13 cellular contexts compared by ENCODE assay signal in genomic region chr16:29748760-29749149, GRCh38. TPM values are rescaled to one million over a fixed set of nuclear protein-coding genes. Genes with fewer than 3 reads are reported as not detected.
DNase-seq lines count a peak whose midpoint lies in the region; ATAC-seq and TF ChIP-seq lines count a peak whose summit lies in the region.
"Not testable (repeated sequence)": the region's sequence is repeated elsewhere in the genome, so short reads cannot be mapped to it uniquely, and the experiment has no call there.
"Had no signal": no experiment of that assay in that cellular context is flagged by ENCODE, and none has a peak within 500 bp of the region (broad histone marks: within the 10 kb centered on the region; RNA-seq: fewer than 3 reads in every experiment).

No MANE protein-coding gene starts in this region.

- CTCF ChIA-PET in Caco-2 (lab: Charles Lee) = not testable (repeated sequence)
- CTCF ChIA-PET in activated CD4-positive, alpha-beta T cell treated with anti-CD3 and anti-CD28 coated beads for 36 hours (lab: Charles Lee) = interaction anchor here (1.4 kb wide), 1 partner anchor 37 kb away, joined by 4 read pairs; no protein-coding TSS in a partner anchor
- CTCF ChIA-PET in activated CD8-positive, alpha-beta T cell treated with anti-CD3 and anti-CD28 coated beads for 36 hours (lab: Charles Lee) = interaction anchor here (1.1 to 2.3 kb wide), 2 partner anchors 26 to 41 kb away, joined by 3 to 7 read pairs; partner anchors contain the start of gene KIF22

- H3K4me1 Mint-ChIP-seq in CD14-positive monocyte (peaks cover 52% of the 10 kb centered on the region), memory B cell (peaks cover 18% of the 10 kb centered on the region)
- not testable (repeated sequence) for H3K4me1 Mint-ChIP-seq in Caco-2 (ENCODE audit: low read depth, unreplicated experiment); nephron progenitor cell
- H3K4me1 Mint-ChIP-seq in activated CD4-positive, alpha-beta T cell treated with anti-CD3 and anti-CD28 coated beads for 36 hours = peaks cover 38% of the 10 kb centered on the region
- peaks cover 31% of the 10 kb centered on the region for H3K4me1 Mint-ChIP-seq in activated CD8-positive, alpha-beta T cell treated with anti-CD3 and anti-CD28 coated beads for 36 hours (ENCODE audit: low read depth)

- not testable (repeated sequence) for BruUV-seq in Caco-2 (replicated peaks; lab: Mats Ljungman, UMichigan)

- H3K4me3 Mint-ChIP-seq in CD14-positive monocyte = peak overlapping the region in 1 of 2 donors; percentile 40
- not testable (repeated sequence) for H3K4me3 Mint-ChIP-seq in Caco-2 (ENCODE audit: unreplicated experiment); activated CD4-positive, alpha-beta T cell treated with anti-CD3 and anti-CD28 coated beads for 36 hours; activated CD8-positive, alpha-beta T cell treated with anti-CD3 and anti-CD28 coated beads for 36 hours; memory B cell; nephron progenitor cell

- H3K27ac Mint-ChIP-seq in CD14-positive monocyte (peak overlapping the region in 5 of 7 donors; percentile 48 to 86 (median 64)), Caco-2 (ENCODE audit: unreplicated experiment) (peak overlapping the region; percentile 48), memory B cell (peak overlapping the region; percentile 38), nephron progenitor cell (peak overlapping the region; percentile 40)
- not testable (repeated sequence) for H3K27ac Mint-ChIP-seq in activated CD4-positive, alpha-beta T cell treated with anti-CD3 and anti-CD28 coated beads for 36 hours; activated CD8-positive, alpha-beta T cell treated with anti-CD3 and anti-CD28 coated beads for 36 hours

- POLR2A ChIA-PET in Caco-2 (lab: Charles Lee) = not testable (repeated sequence)
- POLR2A ChIA-PET in activated CD4-positive, alpha-beta T cell treated with anti-CD3 and anti-CD28 coated beads for 36 hours (lab: Charles Lee) = interaction anchor here (0.6 kb wide), 1 partner anchor 897 kb away, joined by 3 read pairs; no protein-coding TSS in a partner anchor
- POLR2A ChIA-PET in activated CD8-positive, alpha-beta T cell treated with anti-CD3 and anti-CD28 coated beads for 36 hours (lab: Charles Lee) = interaction anchor here (0.8 kb wide), 1 partner anchor 41 kb away, joined by 4 read pairs; the partner anchor contains the start of gene KIF22

- H3K27ac ChIP-seq in effector memory CD4-positive, alpha-beta T cell (ENCODE audit: insufficient read depth, low read length, poor library complexity, severe bottlenecking) = peak overlapping the region; percentile 18

- not testable (repeated sequence) for H3K36me3 ChIP-seq in Caco-2 (ENCODE audit: control insufficient read depth, insufficient read depth, low read length)
- peaks cover 13% of the 10 kb centered on the region for H3K36me3 ChIP-seq in effector memory CD4-positive, alpha-beta T cell (ENCODE audit: control insufficient read depth, insufficient read depth, low read length)

- DNase-seq in CD14-positive monocyte (ENCODE audit: low spot score); Caco-2; effector memory CD4-positive, alpha-beta T cell; memory B cell (ENCODE audit: low spot score in 2 of 2); nephron progenitor cell: not testable (repeated sequence)
- peak; percentile 44 for DNase-seq in activated CD4-positive, alpha-beta T cell treated with anti-CD3 and anti-CD28 coated beads for 36 hours
- peak; percentile 47 for DNase-seq in activated CD8-positive, alpha-beta T cell treated with anti-CD3 and anti-CD28 coated beads for 36 hours

- not testable (repeated sequence) for ATAC-seq in activated CD4-positive, alpha-beta T cell treated with anti-CD3 and anti-CD28 coated beads for 36 hours; activated CD8-positive, alpha-beta T cell treated with anti-CD3 and anti-CD28 coated beads for 36 hours; memory B cell (ENCODE audit: low read depth)

- intact Hi-C loops in CD14-positive monocyte (cut with micrococcal nuclease) = loop anchor here in 1 of 2 donors (5.0 kb wide), 1 partner anchor 36 kb away; no protein-coding TSS in a partner anchor
- intact Hi-C loops in Caco-2 (cut with micrococcal nuclease; ENCODE audit: unreplicated experiment); activated CD8-positive, alpha-beta T cell treated with anti-CD3 and anti-CD28 coated beads for 36 hours (cut with micrococcal nuclease): not testable (repeated sequence)
- intact Hi-C loops in activated CD4-positive, alpha-beta T cell treated with anti-CD3 and anti-CD28 coated beads for 36 hours (cut with DNase I, micrococcal nuclease) = loop anchor here in 1 of 2 experiments (5.0 to 10.0 kb wide), 2 partner anchors 224 to 724 kb away; partner anchors contain the start of gene TAOK2

- not testable (repeated sequence) for H3K27me3 ChIP-seq in Caco-2 (replicated peaks; ENCODE audit: control insufficient read depth, insufficient read depth, low read length); effector memory CD4-positive, alpha-beta T cell (replicated peaks; ENCODE audit: control insufficient read depth, insufficient read depth, low read length, poor library complexity, severe bottlenecking)

- not testable (repeated sequence) for H3K4me1 ChIP-seq in Caco-2
- H3K4me1 ChIP-seq in effector memory CD4-positive, alpha-beta T cell (ENCODE audit: control insufficient read depth, insufficient read depth, low read length, poor library complexity, severe bottlenecking) = peaks cover 37% of the 10 kb centered on the region

- H3K27me3 Mint-ChIP-seq in CD14-positive monocyte (ENCODE audit: low read depth in 3 of 3); Caco-2 (ENCODE audit: insufficient read depth, unreplicated experiment); activated CD4-positive, alpha-beta T cell treated with anti-CD3 and anti-CD28 coated beads for 36 hours; activated CD8-positive, alpha-beta T cell treated with anti-CD3 and anti-CD28 coated beads for 36 hours; memory B cell: not testable (repeated sequence)
- peaks cover 20% of the 10 kb centered on the region for H3K27me3 Mint-ChIP-seq in nephron progenitor cell (ENCODE audit: low read depth, poor library complexity)

- not testable (repeated sequence) for H3K4me3 ChIP-seq in Caco-2 (ENCODE audit: low read depth, low read length); effector memory CD4-positive, alpha-beta T cell (ENCODE audit: insufficient read depth, low read depth, low read length, poor library complexity, severe bottlenecking)

- H3K36me3 Mint-ChIP-seq in CD14-positive monocyte (peaks cover 6 to 11% of the 10 kb centered on the region in 2 donors), memory B cell (peaks cover 11% of the 10 kb centered on the region)
- not testable (repeated sequence) for H3K36me3 Mint-ChIP-seq in Caco-2 (ENCODE audit: insufficient read depth, unreplicated experiment); activated CD8-positive, alpha-beta T cell treated with anti-CD3 and anti-CD28 coated beads for 36 hours (ENCODE audit: low read depth); nephron progenitor cell (ENCODE audit: low read depth)
- H3K36me3 Mint-ChIP-seq in activated CD4-positive, alpha-beta T cell treated with anti-CD3 and anti-CD28 coated beads for 36 hours (ENCODE audit: low read depth) = peaks cover 12% of the 10 kb centered on the region

- H3K9me3 Mint-ChIP-seq in CD14-positive monocyte; Caco-2 (ENCODE audit: unreplicated experiment); activated CD4-positive, alpha-beta T cell treated with anti-CD3 and anti-CD28 coated beads for 36 hours (ENCODE audit: low read depth); activated CD8-positive, alpha-beta T cell treated with anti-CD3 and anti-CD28 coated beads for 36 hours; memory B cell: not testable (repeated sequence)
- peaks cover 15% of the 10 kb centered on the region for H3K9me3 Mint-ChIP-seq in nephron progenitor cell

- TF ChIP-seq CTCF in CD14-positive monocyte (IDR thresholded peaks at IDR 0.05); Caco-2 (IDR thresholded peaks at IDR 0.05; ENCODE audit: insufficient read depth in 1 of 2, low read depth in 1 of 2, low read length in 1 of 2, severe bottlenecking in 1 of 2, unreplicated experiment in 1 of 2); activated CD8-positive, alpha-beta T cell treated with anti-CD3 and anti-CD28 coated beads for 36 hours (IDR thresholded peaks at IDR 0.05); nephron progenitor cell (IDR thresholded peaks at IDR 0.05): not testable (repeated sequence)

- not testable (repeated sequence) for H3K9me3 ChIP-seq in Caco-2; effector memory CD4-positive, alpha-beta T cell (ENCODE audit: control insufficient read depth, low read length)

RNA-seq across cellular contexts. Expression of gene C16orf54, which starts 3.0 kb away (rescaled TPM):
- 10 to 100 TPM; 29.2 to 32.0 TPM for polyA plus RNA-seq in CD14-positive monocyte
- total RNA-seq in Caco-2 (2022) = not detected in 2 replicates
- 10 to 100 TPM; 21.3 to 22.0 TPM for total RNA-seq in activated CD4-positive, alpha-beta T cell treated with anti-CD3 and anti-CD28 coated beads for 36 hours
- 10 to 100 TPM; 22.2 to 22.4 TPM for total RNA-seq in activated CD8-positive, alpha-beta T cell treated with anti-CD3 and anti-CD28 coated beads for 36 hours
- total RNA-seq: NCI-H460, PC-9, RPMI7951, SJCRH30 had no signal

RNA-seq across cellular contexts. Expression of gene ZG16, which starts 29.3 kb away (rescaled TPM):
- not detected for polyA plus RNA-seq in CD14-positive monocyte
- total RNA-seq in Caco-2 (2022) = 1.4 and 1.9 TPM in 2 replicates
- not detected for total RNA-seq in activated CD4-positive, alpha-beta T cell treated with anti-CD3 and anti-CD28 coated beads for 36 hours
- not detected for total RNA-seq in activated CD8-positive, alpha-beta T cell treated with anti-CD3 and anti-CD28 coated beads for 36 hours
- total RNA-seq: A172, NCI-H460, Right ventricle myocardium inferior, RPMI7951, SJCRH30 had no signal

RNA-seq across cellular contexts. Expression of gene KIF22, which starts 41.8 kb away (rescaled TPM):
- polyA plus RNA-seq in CD14-positive monocyte = 10 to 100 TPM; 22.0 to 28.9 TPM
- total RNA-seq in Caco-2 (2022) = 134 and 152 TPM in 2 replicates
- total RNA-seq in activated CD4-positive, alpha-beta T cell treated with anti-CD3 and anti-CD28 coated beads for 36 hours = 100 to 1,000 TPM; 153 to 168 TPM
- 100 to 1,000 TPM; 160 to 165 TPM for total RNA-seq in activated CD8-positive, alpha-beta T cell treated with anti-CD3 and anti-CD28 coated beads for 36 hours

RNA-seq across cellular contexts. Expression of gene MAZ, which starts 57.6 kb away (rescaled TPM):
- polyA plus RNA-seq in CD14-positive monocyte = 10 to 100 TPM; 14.2 to 18.8 TPM
- 299 and 317 TPM in 2 replicates for total RNA-seq in Caco-2 (2022)
- 100 to 1,000 TPM; 306 to 387 TPM for total RNA-seq in activated CD4-positive, alpha-beta T cell treated with anti-CD3 and anti-CD28 coated beads for 36 hours
- 100 to 1,000 TPM; 380 to 382 TPM for total RNA-seq in activated CD8-positive, alpha-beta T cell treated with anti-CD3 and anti-CD28 coated beads for 36 hours

Comparison
In these comparisons a context has a peak if more than half of its experiments do, and no peak if none do; other contexts are left out.
1. RNA of gene C16orf54, which starts 3.0 kb away (total RNA-seq): 22.2 to 22.4 TPM in activated CD8-positive, alpha-beta T cell treated with anti-CD3 and anti-CD28 coated beads for 36 hours and 21.3 to 22.0 TPM in activated CD4-positive, alpha-beta T cell treated with anti-CD3 and anti-CD28 coated beads for 36 hours; not detected in Caco-2; every median in the first group is over 10 times any median in the second.